ENCODE assay signal across 8 cellular contexts in the genomic region with DNA sequence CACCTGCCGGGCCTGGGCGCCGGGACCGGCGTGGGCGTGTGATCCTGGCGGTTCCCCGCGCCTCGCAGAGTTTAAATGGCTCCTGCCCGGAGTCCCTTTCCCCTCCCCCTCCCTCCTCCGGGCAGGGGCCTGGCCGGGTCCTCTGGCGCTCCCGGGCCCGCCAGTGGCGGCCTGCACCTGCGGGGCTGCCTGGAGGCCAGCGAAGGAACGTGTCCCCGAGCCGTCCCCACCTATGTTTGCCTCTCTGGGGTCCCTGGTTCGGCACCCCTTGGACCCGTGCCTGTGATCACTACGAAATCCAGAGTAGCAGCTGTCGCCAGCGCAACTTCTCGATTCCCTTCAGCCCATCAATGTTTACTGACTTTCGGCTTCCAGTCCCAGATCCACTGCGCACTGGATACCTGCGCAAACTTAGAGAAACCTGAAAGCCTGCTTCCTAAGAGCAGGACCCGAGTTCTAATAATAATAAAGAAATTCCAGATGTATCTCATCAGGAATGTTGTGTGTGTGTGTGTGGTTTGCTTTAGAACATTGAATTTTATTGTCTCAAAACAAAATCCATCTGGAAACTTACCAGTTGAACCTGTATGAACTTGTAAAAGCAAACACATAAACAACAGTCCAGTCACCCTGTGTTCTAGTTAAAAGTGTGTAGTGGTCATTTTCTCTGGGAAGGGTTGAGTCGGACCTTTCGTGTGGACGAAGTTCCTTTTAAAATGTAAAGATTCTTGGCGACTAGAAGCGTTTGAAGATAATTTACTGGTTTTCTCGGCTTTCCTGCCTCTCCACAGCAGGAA. TPM values are rescaled to one million over a fixed set of nuclear protein-coding genes. Genes with fewer than 3 reads are reported as not detected.
DNase-seq lines count a peak whose midpoint lies in the region; ATAC-seq and TF ChIP-seq lines count a peak whose summit lies in the region.

No MANE protein-coding gene starts in this region.

- H3K36me3 ChIP-seq in mammary epithelial cell (ENCODE audit: insufficient read depth, low read length) (no peaks in the 10 kb centered on the region), right lobe of liver (no peaks in the 10 kb centered on the region), tibial artery (no peaks in the 10 kb centered on the region)

- no peaks in the 10 kb centered on the region for H4K20me1 ChIP-seq in mammary epithelial cell (ENCODE audit: insufficient read depth, low read length)

- CTCF ChIA-PET in mammary epithelial cell (lab: Charles Lee; ENCODE audit: low non-redundant PET): no interaction called here

- intact Hi-C loops in activated CD4-positive, alpha-beta T cell treated with anti-CD3 and anti-CD28 coated beads, Interleukin-2, amount 10 ng/mL, durations not matched to agents 24 days and 14 days (cut with micrococcal nuclease): no loop called here
- intact Hi-C loops in mammary epithelial cell (cut with micrococcal nuclease): loop anchor here (10.0 kb wide), 1 partner anchor 322 kb away; the partner anchor contains the start of gene TBL1X
- intact Hi-C loops in right lobe of liver (cut with DNase I): no loop called here
- intact Hi-C loops in tibial artery (cut with DNase I; ENCODE audit: low total_unique reads): no loop called here

- H3K9me3 Mint-ChIP-seq in activated CD4-positive, alpha-beta T cell treated with anti-CD3 and anti-CD28 coated beads, Interleukin-2, amount 10 ng/mL, durations not matched to agents 24 days and 14 days: no peaks in the 10 kb centered on the region

- peaks cover 13% of the 10 kb centered on the region for H3K27me3 ChIP-seq in mammary epithelial cell (ENCODE audit: insufficient read depth, low read length)
- no peaks in the 10 kb centered on the region for H3K27me3 ChIP-seq in right lobe of liver
- peaks cover 0 to 14% of the 10 kb centered on the region in 2 donors for H3K27me3 ChIP-seq in tibial artery

- H3K4me1 ChIP-seq in mammary epithelial cell (ENCODE audit: insufficient read depth, low read length) (peaks cover 4% of the 10 kb centered on the region), right lobe of liver (peaks cover 0 to 16% (median 7%) of the 10 kb centered on the region in 4 donors), tibial artery (peaks cover 0 to 12% (median 3%) of the 10 kb centered on the region in 4 donors)

- peak overlapping the region; percentile 32 for H3K4me3 Mint-ChIP-seq in activated CD4-positive, alpha-beta T cell treated with anti-CD3 and anti-CD28 coated beads, Interleukin-2, amount 10 ng/mL, durations not matched to agents 24 days and 14 days

- no peak overlapping the region for H3K27ac ChIP-seq in mammary epithelial cell (ENCODE audit: insufficient read depth, low read depth, low read length)
- peak overlapping the region; percentile 62 to 76 (median 70) for H3K27ac ChIP-seq in right lobe of liver
- no peak overlapping the region for H3K27ac ChIP-seq in tibial artery

- peak overlapping the region; percentile 60 for H3K4me2 ChIP-seq in mammary epithelial cell (ENCODE audit: insufficient read depth, low read depth, low read length)

- H3K4me3 ChIP-seq in mammary epithelial cell (replicated peaks in 1 of 3; ENCODE audit: insufficient read depth in 1 of 3, low read depth in 2 of 3, low read length in 3 of 3) (peak overlapping the region in 2 of 3 experiments; percentile 16 to 30), right lobe of liver (peak overlapping the region; percentile 46 to 66 (median 50)), tibial artery (peak overlapping the region; percentile 37 to 53)

- 22% methylated on average over 19 of the region's 38 CpGs for WGBS in mammary epithelial cell (ENCODE audit: low coverage, missing lambda C conversion rate)
- 2% methylated on average over 11 of the region's 38 CpGs for WGBS in right lobe of liver (ENCODE audit: insufficient coverage, low coverage, low lambda C conversion rate, missing lambda C conversion rate)

- dilution Hi-C loops in mammary epithelial cell (cut with HindIII; ENCODE audit: low sequenced_read_pairs): no loop called here

- ATAC-seq in right lobe of liver: peak; percentile 40 to 66 (median 56)
- no peak for ATAC-seq in omental fat pad (ENCODE audit: low FRiP score)
- ATAC-seq in HG03571 (IDR thresholded peaks at IDR 0.05; ENCODE audit: unreplicated experiment): no peak
- no peak for ATAC-seq in HG02798 (IDR thresholded peaks at IDR 0.05; ENCODE audit: poor library complexity, unreplicated experiment)

- H3K27me3 Mint-ChIP-seq in activated CD4-positive, alpha-beta T cell treated with anti-CD3 and anti-CD28 coated beads, Interleukin-2, amount 10 ng/mL, durations not matched to agents 24 days and 14 days: peaks cover 31% of the 10 kb centered on the region

- peak overlapping the region; percentile 33 for H2AFZ ChIP-seq in mammary epithelial cell (ENCODE audit: low read depth, low read length)

- BruUV-seq in mammary epithelial cell (replicated peaks; lab: Mats Ljungman, UMichigan): no TSS peak

- H3K4me1 Mint-ChIP-seq in activated CD4-positive, alpha-beta T cell treated with anti-CD3 and anti-CD28 coated beads, Interleukin-2, amount 10 ng/mL, durations not matched to agents 24 days and 14 days: no peaks in the 10 kb centered on the region

- H3K9me3 ChIP-seq in mammary epithelial cell (replicated peaks; ENCODE audit: insufficient read depth, low read length) (no peaks in the 10 kb centered on the region), right lobe of liver (no peaks in the 10 kb centered on the region), tibial artery (no peaks in the 10 kb centered on the region)

- no peak overlapping the region for H3K27ac Mint-ChIP-seq in activated CD4-positive, alpha-beta T cell treated with anti-CD3 and anti-CD28 coated beads, Interleukin-2, amount 10 ng/mL, durations not matched to agents 24 days and 14 days

- H3K9ac ChIP-seq in mammary epithelial cell (ENCODE audit: insufficient read depth, low read length): no peak overlapping the region

- no peaks in the 10 kb centered on the region for H3K36me3 Mint-ChIP-seq in activated CD4-positive, alpha-beta T cell treated with anti-CD3 and anti-CD28 coated beads, Interleukin-2, amount 10 ng/mL, durations not matched to agents 24 days and 14 days (ENCODE audit: low read depth)

- in situ Hi-C loops in mammary epithelial cell (cut with MboI; ENCODE audit: low sequenced_read_pairs in 2 of 2): no loop called here

- DNase-seq in activated CD4-positive, alpha-beta T cell treated with anti-CD3 and anti-CD28 coated beads, Interleukin-2, amount 10 ng/mL, durations not matched to agents 24 days and 14 days: no peak
- no peak for DNase-seq in activated CD4-positive, alpha-beta T cell treated with anti-CD3 and anti-CD28 coated beads, Interleukin-2, amount 50 U/mL, for 4 hours
- DNase-seq in mammary epithelial cell (no peak), right lobe of liver (peak in 2 of 3 donors; percentile 41 to 49), tibial artery (no peak), omental fat pad (ENCODE audit: low spot score) (no peak)

- no peak for TF ChIP-seq POLR2A in right lobe of liver (IDR thresholded peaks at IDR 0.05)

- H3K79me2 ChIP-seq in mammary epithelial cell (ENCODE audit: insufficient read depth, low read length): no peaks in the 10 kb centered on the region

- TF ChIP-seq CTCF in mammary epithelial cell (conservative IDR thresholded peaks at IDR 0.05 in 1 of 2, IDR thresholded peaks at IDR 0.05 in 1 of 2; ENCODE audit: extremely low read depth in 1 of 2, insufficient read depth in 1 of 2, low read depth in 1 of 2, low read length in 2 of 2) (no peak), right lobe of liver (IDR thresholded peaks at IDR 0.05) (no peak), tibial artery (IDR thresholded peaks at IDR 0.05) (no peak), omental fat pad (IDR thresholded peaks at IDR 0.05) (no peak)

RNA-seq across cellular contexts. Expression of gene SHROOM2, which starts 0.8 kb away (rescaled TPM):
- not detected in 2 replicates for total RNA-seq in activated CD4-positive, alpha-beta T cell treated with anti-CD3 and anti-CD28 coated beads, Interleukin-2, amount 10 ng/mL, durations not matched to agents 24 days and 14 days
- total RNA-seq in mammary epithelial cell: 10 to 100 TPM in 1 of 2 donors, 1 to 10 TPM in 1; 9.7 to 12.0 TPM
- polyA plus RNA-seq in mammary epithelial cell: 8.7 TPM
- polyA minus RNA-seq in mammary epithelial cell: 13.8 TPM
- 1 to 10 TPM; 3.6 to 7.5 (median 3.9) TPM for total RNA-seq in right lobe of liver
- 1 to 10 TPM in 3 of 4 donors, under 1 TPM in 1; 0.88 to 2.4 (median 2.1) TPM for total RNA-seq in omental fat pad

RNA-seq across cellular contexts. Expression of gene GPR143, which starts 21.4 kb away (rescaled TPM):
- not detected in 2 replicates for total RNA-seq in activated CD4-positive, alpha-beta T cell treated with anti-CD3 and anti-CD28 coated beads, Interleukin-2, amount 10 ng/mL, durations not matched to agents 24 days and 14 days
- total RNA-seq in mammary epithelial cell (not detected), right lobe of liver (1 to 10 TPM in 1 of 6 experiments, under 1 TPM in 4, not detected in 1; 0.26 to 1.1 (median 0.43) TPM), omental fat pad (1 to 10 TPM in 3 of 4 donors, not detected in 1; 1.1 to 1.6 (median 1.2) TPM)
- not detected for polyA plus RNA-seq in mammary epithelial cell
- polyA minus RNA-seq in mammary epithelial cell: not detected

Comparison
In these comparisons a context has a peak if more than half of its experiments do, and no peak if none do; other contexts are left out.
1. DNase-seq: peak in right lobe of liver (2 of 3); none in activated CD4-positive, alpha-beta T cell treated with anti-CD3 and anti-CD28 coated beads, Interleukin-2, amount 10 ng/mL, durations not matched to agents 24 days and 14 days (single experiment), activated CD4-positive, alpha-beta T cell treated with anti-CD3 and anti-CD28 coated beads, Interleukin-2, amount 50 U/mL, for 4 hours (0 of 2), mammary epithelial cell (single experiment), tibial artery (0 of 2) and omental fat pad (single experiment).
2. H3K27ac ChIP-seq: peak in right lobe of liver (3 of 3); none in mammary epithelial cell (single experiment) and tibial artery (0 of 2).
3. ATAC-seq: peak in right lobe of liver (4 of 4); none in omental fat pad (single experiment), HG03571 (single experiment) and HG02798 (single experiment).
4. Peak in every context shown above with its lines, with median percentiles within 50 percentile points of each other: H3K4me3 ChIP-seq.